Comparison of ENCODE assay signal across 10 cellular contexts in the genomic region with DNA sequence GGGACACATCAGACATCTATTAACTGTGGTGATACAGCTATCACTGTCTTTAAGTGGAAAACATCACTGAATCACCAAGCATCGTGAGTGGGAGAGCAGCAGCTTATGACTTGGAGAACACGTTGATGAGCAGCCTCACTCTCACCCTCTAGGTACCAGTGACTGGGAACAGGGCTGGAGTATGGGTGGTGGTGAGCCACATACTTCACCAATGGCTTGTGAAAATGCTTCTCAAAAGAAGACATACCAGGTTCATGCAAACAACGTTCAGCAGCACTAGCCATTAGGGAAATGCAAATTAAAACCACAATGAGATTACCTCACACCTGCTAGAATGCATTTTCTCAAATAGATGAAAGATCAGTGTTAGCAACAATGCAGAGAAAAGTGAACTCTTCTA. TPM values are rescaled to one million over a fixed set of nuclear protein-coding genes. Genes with fewer than 3 reads are reported as not detected.
DNase-seq lines count a peak whose midpoint lies in the region; ATAC-seq and FAIRE-seq lines count a peak whose summit lies in the region.
"Had no signal": no experiment of that assay in that cellular context is flagged by ENCODE, and none has a peak within 500 bp of the region (broad histone marks: within the 10 kb centered on the region; RNA-seq: fewer than 3 reads in every experiment).

No MANE protein-coding gene starts in this region.

- peaks cover 19 to 30% of the 10 kb centered on the region in 2 donors for H3K36me3 ChIP-seq in small intestine (ENCODE audit: control insufficient read depth in 2 of 2, insufficient read depth in 2 of 2, low read length in 2 of 2)

- no peaks in the 10 kb centered on the region for H3K27me3 ChIP-seq in small intestine (ENCODE audit: control insufficient read depth in 2 of 2, insufficient read depth in 2 of 2, low read length in 2 of 2)

- no peak overlapping the region for H3K4me3 ChIP-seq in small intestine (ENCODE audit: low read depth in 1 of 2, low read length in 2 of 2)

- peaks cover 0 to 3% of the 10 kb centered on the region in 2 donors for H3K4me1 ChIP-seq in small intestine (ENCODE audit: control insufficient read depth in 2 of 2, insufficient read depth in 1 of 2, low read depth in 1 of 2, low read length in 1 of 2)

- 45 to 61% (median 51%) methylated on average over 3 of the region's 3 CpGs for WGBS in small intestine, 3 donors

- FAIRE-seq in frontal cortex (lab: Jason Lieb, UNC) (no peak), small intestine (lab: Jason Lieb, UNC) (no peak)

- no peaks in the 10 kb centered on the region for H3K9me3 ChIP-seq in small intestine (ENCODE audit: control insufficient read depth, low read depth)

- H3K27ac ChIP-seq in small intestine (ENCODE audit: low read depth in 1 of 2, low read length in 1 of 2): no peak overlapping the region

- ATAC-seq in GM18907 (IDR thresholded peaks at IDR 0.05; ENCODE audit: unreplicated experiment) (peak; percentile 72), GM21576 (IDR thresholded peaks at IDR 0.05; ENCODE audit: unreplicated experiment) (peak; percentile 66), HG03175 (IDR thresholded peaks at IDR 0.05; ENCODE audit: unreplicated experiment) (peak; percentile 69)

- DNase-seq in amniotic epithelial cell (ENCODE audit: low read depth) (peak; percentile 73), frontal cortex (ENCODE audit: low spot score in 2 of 2) (no peak), 8988T (no peak), RKO (ENCODE audit: low spot score) (no peak), small intestine (no peak)
- DNase-seq: NCI-H226, T-helper 2 cell had no signal

RNA-seq across cellular contexts. Expression of a gene that starts 25.3 kb away (rescaled TPM):
- 50.5 TPM for total RNA-seq in frontal cortex
- 10 to 100 TPM; 67.8 to 79.4 (median 78.7) TPM for polyA plus RNA-seq in small intestine

RNA-seq across cellular contexts. Expression of a gene that starts 25.5 kb away (rescaled TPM):
- 7.3 TPM for total RNA-seq in frontal cortex
- 10 to 100 TPM; 10.5 to 14.1 (median 13.8) TPM for polyA plus RNA-seq in small intestine
